Comparison of ENCODE assay signal across 9 cellular contexts in the genomic region with DNA sequence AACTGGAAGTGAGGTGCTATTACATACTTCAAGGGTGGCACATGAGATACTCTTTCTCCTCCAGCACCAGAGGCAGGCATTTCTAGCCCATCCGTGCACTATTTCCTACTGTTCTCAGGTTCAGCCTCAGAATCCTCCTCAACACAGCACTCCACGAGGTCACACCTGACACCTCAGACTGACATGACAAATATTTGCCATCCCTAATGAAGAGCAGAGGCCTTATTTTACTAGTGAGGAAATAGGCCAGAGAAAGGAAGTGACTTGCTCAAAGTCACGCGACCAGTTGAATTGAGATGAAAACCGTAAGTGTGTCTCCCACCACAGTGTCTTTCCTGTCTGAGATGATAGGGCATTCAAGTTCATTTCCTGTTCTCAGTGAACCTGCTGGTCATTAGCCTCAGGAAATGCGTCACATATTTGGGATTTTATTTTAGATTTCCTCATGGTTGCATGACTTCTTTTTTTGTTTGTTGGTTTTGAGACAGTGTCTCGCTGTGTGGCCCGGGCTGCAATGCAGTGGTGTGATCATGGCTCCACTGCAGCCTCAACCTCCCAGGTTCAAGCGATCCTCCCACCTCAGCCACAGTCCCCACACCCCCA. TPM values are rescaled to one million over a fixed set of nuclear protein-coding genes. Genes with fewer than 3 reads are reported as not detected.
DNase-seq lines count a peak whose midpoint lies in the region; ATAC-seq lines count a peak whose summit lies in the region.
"Had no signal": no experiment of that assay in that cellular context is flagged by ENCODE, and none has a peak within 500 bp of the region (broad histone marks: within the 10 kb centered on the region; RNA-seq: fewer than 3 reads in every experiment).

No MANE protein-coding gene starts in this region.

- DNase-seq in T-helper 1 cell (peak in 4 of 5 donors; percentile 36 to 89 (median 50)), NCI-H1436 (lab: John Stamatoyannopoulos, UW) (no peak), NCI-H1694 (lab: John Stamatoyannopoulos, UW) (no peak), hepatic stellate cell (ENCODE audit: low spot score) (no peak)
- peak; percentile 51 for DNase-seq in activated naive CD8-positive, alpha-beta T cell treated with anti-CD3 and anti-CD28 coated beads, Interleukin-2, amount 10 ng/mL, durations not matched to agents 7 days and 5 days
- peak; percentile 20 to 79 (median 69) for DNase-seq in naive thymus-derived CD4-positive, alpha-beta T cell

- H3K9me3 Mint-ChIP-seq in activated naive CD8-positive, alpha-beta T cell treated with anti-CD3 and anti-CD28 coated beads, Interleukin-2, amount 10 ng/mL, durations not matched to agents 7 days and 5 days = no peaks in the 10 kb centered on the region
- no peaks in the 10 kb centered on the region for H3K9me3 Mint-ChIP-seq in naive thymus-derived CD4-positive, alpha-beta T cell

- peak overlapping the region; percentile 94 for H3K27ac Mint-ChIP-seq in activated naive CD8-positive, alpha-beta T cell treated with anti-CD3 and anti-CD28 coated beads, Interleukin-2, amount 10 ng/mL, durations not matched to agents 7 days and 5 days
- peak overlapping the region; percentile 80 to 99 (median 94) for H3K27ac Mint-ChIP-seq in naive thymus-derived CD4-positive, alpha-beta T cell

- POLR2A ChIA-PET in activated naive CD8-positive, alpha-beta T cell treated with anti-CD3 and anti-CD28 coated beads, Interleukin-2, amount 10 ng/mL, durations not matched to agents 7 days and 5 days (lab: Charles Lee) = no interaction called here
- POLR2A ChIA-PET in naive thymus-derived CD4-positive, alpha-beta T cell (lab: Charles Lee) = no interaction called here

- H3K36me3 ChIP-seq in naive thymus-derived CD4-positive, alpha-beta T cell (ENCODE audit: control insufficient read depth in 2 of 3, insufficient read depth in 3 of 3, low read length in 3 of 3) = no peaks in the 10 kb centered on the region

- H3K27me3 Mint-ChIP-seq in activated naive CD8-positive, alpha-beta T cell treated with anti-CD3 and anti-CD28 coated beads, Interleukin-2, amount 10 ng/mL, durations not matched to agents 7 days and 5 days = no peaks in the 10 kb centered on the region
- H3K27me3 Mint-ChIP-seq in naive thymus-derived CD4-positive, alpha-beta T cell = no peaks in the 10 kb centered on the region

- H3K9me3 ChIP-seq in naive thymus-derived CD4-positive, alpha-beta T cell (ENCODE audit: control insufficient read depth in 2 of 3, low read length in 3 of 3) = no peaks in the 10 kb centered on the region

- no peaks in the 10 kb centered on the region for H3K27me3 ChIP-seq in naive thymus-derived CD4-positive, alpha-beta T cell (ENCODE audit: control insufficient read depth in 2 of 2, insufficient read depth in 2 of 2, low read length in 2 of 2)

- H3K27ac ChIP-seq in naive thymus-derived CD4-positive, alpha-beta T cell (ENCODE audit: low read depth, low read length) = peak overlapping the region; percentile 41
- H3K27ac ChIP-seq: KMS-11 had no signal

- peaks cover 13 to 27% of the 10 kb centered on the region in 2 donors for H3K4me1 ChIP-seq in naive thymus-derived CD4-positive, alpha-beta T cell (ENCODE audit: control insufficient read depth in 2 of 2, insufficient read depth in 2 of 2, low read length in 2 of 2)

- ATAC-seq in GM21423 (IDR thresholded peaks at IDR 0.05; ENCODE audit: unreplicated experiment) (peak; percentile 62), GM18870 (IDR thresholded peaks at IDR 0.05; ENCODE audit: unreplicated experiment) (no peak)
- peak; percentile 89 for ATAC-seq in activated naive CD8-positive, alpha-beta T cell treated with anti-CD3 and anti-CD28 coated beads, Interleukin-2, amount 10 ng/mL, durations not matched to agents 7 days and 5 days (ENCODE audit: low read depth)
- peak; percentile 94 for ATAC-seq in naive thymus-derived CD4-positive, alpha-beta T cell

- peaks cover 20% of the 10 kb centered on the region for H3K4me1 Mint-ChIP-seq in activated naive CD8-positive, alpha-beta T cell treated with anti-CD3 and anti-CD28 coated beads, Interleukin-2, amount 10 ng/mL, durations not matched to agents 7 days and 5 days
- H3K4me1 Mint-ChIP-seq in naive thymus-derived CD4-positive, alpha-beta T cell = peaks cover 17 to 27% (median 22%) of the 10 kb centered on the region in 7 donors

- H3K36me3 Mint-ChIP-seq in activated naive CD8-positive, alpha-beta T cell treated with anti-CD3 and anti-CD28 coated beads, Interleukin-2, amount 10 ng/mL, durations not matched to agents 7 days and 5 days = no peaks in the 10 kb centered on the region
- H3K36me3 Mint-ChIP-seq in naive thymus-derived CD4-positive, alpha-beta T cell = no peaks in the 10 kb centered on the region

- intact Hi-C loops in naive thymus-derived CD4-positive, alpha-beta T cell (cut with micrococcal nuclease) = no loop called here

- peak overlapping the region; percentile 56 for H3K4me3 Mint-ChIP-seq in activated naive CD8-positive, alpha-beta T cell treated with anti-CD3 and anti-CD28 coated beads, Interleukin-2, amount 10 ng/mL, durations not matched to agents 7 days and 5 days
- peak overlapping the region; percentile 26 to 79 (median 62) for H3K4me3 Mint-ChIP-seq in naive thymus-derived CD4-positive, alpha-beta T cell

- H3K4me3 ChIP-seq in naive thymus-derived CD4-positive, alpha-beta T cell (ENCODE audit: low read length) = no peak overlapping the region

- CTCF ChIA-PET in naive thymus-derived CD4-positive, alpha-beta T cell (lab: Charles Lee) = no interaction called here

RNA-seq across cellular contexts. Expression of a gene that starts 23.5 kb away (rescaled TPM):
- not detected for total RNA-seq in activated naive CD8-positive, alpha-beta T cell treated with anti-CD3 and anti-CD28 coated beads, Interleukin-2, amount 10 ng/mL, durations not matched to agents 7 days and 5 days
- 1 to 10 TPM in 1 of 5 experiments, under 1 TPM in 1, not detected in 3; 0.40 to 2.0 TPM for total RNA-seq in naive thymus-derived CD4-positive, alpha-beta T cell
- under 1 TPM; 0.63 to 0.66 TPM for polyA plus RNA-seq in naive thymus-derived CD4-positive, alpha-beta T cell

RNA-seq across cellular contexts. Expression of a gene that starts 31.0 kb away (rescaled TPM):
- total RNA-seq in activated naive CD8-positive, alpha-beta T cell treated with anti-CD3 and anti-CD28 coated beads, Interleukin-2, amount 10 ng/mL, durations not matched to agents 7 days and 5 days = 10 to 100 TPM; 98.6 to 99.9 TPM
- 100 to 1,000 TPM in 4 of 5 experiments, 10 to 100 TPM in 1; 89.3 to 162 (median 134) TPM for total RNA-seq in naive thymus-derived CD4-positive, alpha-beta T cell
- polyA plus RNA-seq in naive thymus-derived CD4-positive, alpha-beta T cell = 10 to 100 TPM in 1 of 2 donors, 1 to 10 TPM in 1; 6.2 to 21.8 TPM

Comparison
In these comparisons a context has a peak if more than half of its experiments do, and no peak if none do; other contexts are left out.
1. DNase-seq: peak in T-helper 1 cell (4 of 5), activated naive CD8-positive, alpha-beta T cell treated with anti-CD3 and anti-CD28 coated beads, Interleukin-2, amount 10 ng/mL, durations not matched to agents 7 days and 5 days (single experiment) and naive thymus-derived CD4-positive, alpha-beta T cell (9 of 9); none in NCI-H1436 (single experiment), NCI-H1694 (single experiment) and hepatic stellate cell (single experiment).